Comparison of ENCODE assay signal across 8 cellular contexts in the genomic region with DNA sequence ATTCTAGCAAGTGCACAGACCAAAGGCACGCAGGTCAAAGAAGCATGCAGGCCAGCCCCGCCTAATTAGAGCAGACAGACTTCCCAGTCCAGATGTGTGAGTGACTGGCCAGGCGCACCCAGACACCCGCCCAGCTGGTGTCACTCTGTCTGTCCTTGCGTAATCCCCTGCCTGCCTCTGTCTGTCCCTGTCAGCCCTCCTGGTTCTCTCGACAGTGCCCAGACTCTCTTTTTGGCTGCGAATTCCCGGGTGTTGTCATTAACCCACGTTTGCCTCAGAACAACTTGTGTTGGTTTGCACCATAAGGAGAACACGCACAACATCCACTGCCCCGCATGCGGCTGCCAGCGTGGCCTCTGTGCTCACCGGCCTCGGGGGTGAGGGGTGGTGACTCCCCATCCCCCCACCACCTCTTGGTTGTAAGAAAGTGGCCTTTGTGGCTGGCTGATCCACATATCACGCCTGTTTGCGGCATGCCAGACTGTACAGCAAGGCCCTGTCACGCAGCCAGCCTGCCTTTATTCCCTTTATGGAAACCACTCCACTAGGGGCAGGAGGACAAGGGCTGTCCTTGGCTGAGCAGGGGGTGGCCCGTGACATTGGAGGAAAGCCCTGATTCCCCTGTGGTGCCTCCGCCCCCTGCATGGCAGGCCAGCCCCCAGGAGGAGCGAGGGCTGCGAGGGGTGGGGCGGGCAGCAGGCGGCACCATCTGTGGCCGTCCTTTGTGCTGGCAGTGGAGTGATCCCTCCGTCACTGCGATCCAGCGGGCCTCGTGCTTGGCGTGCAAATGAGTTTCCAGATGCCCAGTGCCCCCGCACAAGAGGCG.
DNase-seq lines count a peak whose midpoint lies in the region; ATAC-seq and TF ChIP-seq lines count a peak whose summit lies in the region.

No MANE protein-coding gene starts in this region.

- H3K27ac Mint-ChIP-seq in brain (peak overlapping the region; percentile 91 to 98 (median 95)), Calu3 (ENCODE audit: unreplicated experiment) (no peak overlapping the region)
- H3K27ac Mint-ChIP-seq in stimulated activated memory B cell treated with anti-CD40 and anti-IgM and Interleukin-4, amounts not matched to agents 10 μg/mL and 1 μg/mL and 100 μg/mL, for 72 hours: peak overlapping the region; percentile 68

- no peaks in the 10 kb centered on the region for H3K27me3 Mint-ChIP-seq in brain
- no peaks in the 10 kb centered on the region for H3K27me3 Mint-ChIP-seq in stimulated activated memory B cell treated with anti-CD40 and anti-IgM and Interleukin-4, amounts not matched to agents 10 μg/mL and 1 μg/mL and 100 μg/mL, for 72 hours
- H3K27me3 Mint-ChIP-seq in Calu3 (ENCODE audit: unreplicated experiment): no peaks in the 10 kb centered on the region

- peaks cover 84% of the 10 kb centered on the region for H3K4me1 Mint-ChIP-seq in brain
- peaks cover 53% of the 10 kb centered on the region for H3K4me1 Mint-ChIP-seq in stimulated activated memory B cell treated with anti-CD40 and anti-IgM and Interleukin-4, amounts not matched to agents 10 μg/mL and 1 μg/mL and 100 μg/mL, for 72 hours
- no peaks in the 10 kb centered on the region for H3K4me1 Mint-ChIP-seq in Calu3 (ENCODE audit: low read depth, unreplicated experiment)

- intact Hi-C loops in Calu3 (cut with micrococcal nuclease; ENCODE audit: unreplicated experiment): no loop called here

- peaks cover 0 to 3% (median 0%) of the 10 kb centered on the region in 5 experiments for H3K9me3 Mint-ChIP-seq in brain
- H3K9me3 Mint-ChIP-seq in stimulated activated memory B cell treated with anti-CD40 and anti-IgM and Interleukin-4, amounts not matched to agents 10 μg/mL and 1 μg/mL and 100 μg/mL, for 72 hours: no peaks in the 10 kb centered on the region
- H3K9me3 Mint-ChIP-seq in Calu3 (ENCODE audit: low read depth, unreplicated experiment): no peaks in the 10 kb centered on the region

- H3K4me3 Mint-ChIP-seq in brain: peak overlapping the region in 3 of 5 experiments; percentile 8 to 72 (median 57)
- no peak overlapping the region for H3K4me3 Mint-ChIP-seq in stimulated activated memory B cell treated with anti-CD40 and anti-IgM and Interleukin-4, amounts not matched to agents 10 μg/mL and 1 μg/mL and 100 μg/mL, for 72 hours
- no peak overlapping the region for H3K4me3 Mint-ChIP-seq in Calu3 (ENCODE audit: low read depth, unreplicated experiment)

- H3K36me3 Mint-ChIP-seq in brain: peaks cover 32% of the 10 kb centered on the region
- H3K36me3 Mint-ChIP-seq in stimulated activated memory B cell treated with anti-CD40 and anti-IgM and Interleukin-4, amounts not matched to agents 10 μg/mL and 1 μg/mL and 100 μg/mL, for 72 hours: peaks cover 47% of the 10 kb centered on the region
- no peaks in the 10 kb centered on the region for H3K36me3 Mint-ChIP-seq in Calu3 (ENCODE audit: insufficient read depth, unreplicated experiment)

- peak; percentile 39 for DNase-seq in HuH-7.5 (ENCODE audit: low spot score)
- DNase-seq in inferior parietal cortex (ENCODE audit: extremely low spot score): peak; percentile 86
- no peak for DNase-seq in Calu3
- no peak for DNase-seq in T-helper 2 cell
- DNase-seq in KG1 (lab: John Stamatoyannopoulos, UW): no peak

- CTCF ChIA-PET in Calu3 (lab: Charles Lee): no interaction called here

- no TSS peak for BruUV-seq in Calu3 (replicated peaks; lab: Mats Ljungman, UMichigan)

- ATAC-seq in stimulated activated memory B cell treated with anti-CD40 and anti-IgM and Interleukin-4, amounts not matched to agents 10 μg/mL and 1 μg/mL and 100 μg/mL, for 72 hours: no peak
- no peak for ATAC-seq in HG02571 (IDR thresholded peaks at IDR 0.05; ENCODE audit: unreplicated experiment)

- TF ChIP-seq CTCF in brain (conservative IDR thresholded peaks at IDR 0.05) (no peak), Calu3 (IDR thresholded peaks at IDR 0.05; ENCODE audit: unreplicated experiment) (no peak)

Comparison
In these comparisons a context has a peak if more than half of its experiments do, and no peak if none do; other contexts are left out.
1. DNase-seq: peak in HuH-7.5 (single experiment) and inferior parietal cortex (single experiment); none in Calu3 (single experiment), T-helper 2 cell (0 of 5) and KG1 (single experiment).
2. H3K4me3 Mint-ChIP-seq: peak in brain (3 of 5); none in stimulated activated memory B cell treated with anti-CD40 and anti-IgM and Interleukin-4, amounts not matched to agents 10 μg/mL and 1 μg/mL and 100 μg/mL, for 72 hours (single experiment) and Calu3 (single experiment).